8 cellular contexts compared by ENCODE assay signal in genomic region chr1:152479792-152480595, GRCh38. TPM values are rescaled to one million over a fixed set of nuclear protein-coding genes. Genes with fewer than 3 reads are reported as not detected.
DNase-seq lines count a peak whose midpoint lies in the region; ATAC-seq, FAIRE-seq and TF ChIP-seq lines count a peak whose summit lies in the region.

No MANE protein-coding gene starts in this region.

- ATAC-seq in RWPE2 (ENCODE audit: low read depth), result no peak
- ATAC-seq in stimulated activated naive CD8-positive, alpha-beta T cell treated with anti-CD3 and anti-CD28 coated beads, Interleukin-15, Interleukin-2, amounts not matched to agents 100 U/mL and 50 U/mL, for 24 hours, result peak; percentile 73

- no peak overlapping the region for H3K4me2 ChIP-seq in smooth muscle cell

- no peak for DNase-seq in AG04450 (ENCODE audit: low read depth, low spot score)
- peak; percentile 32 for DNase-seq in GM19239 (ENCODE audit: insufficient read length, low spot score)
- no peak for DNase-seq in RWPE2 (ENCODE audit: low spot score)
- peak; percentile 34 for DNase-seq in activated gamma-delta T cell treated with anti-CD3 and anti-CD28 coated beads, Interleukin-2, amount 50 U/mL, for 16 hours (ENCODE audit: low read depth)
- DNase-seq in left kidney (ENCODE audit: low read depth, low spot score), result peak; percentile 11
- DNase-seq in stimulated activated naive CD8-positive, alpha-beta T cell treated with anti-CD3 and anti-CD28 coated beads, Interleukin-15, Interleukin-2, amounts not matched to agents 100 U/mL and 50 U/mL, for 24 hours, result peak; percentile 78
- DNase-seq in inferior parietal cortex (ENCODE audit: extremely low spot score), result no peak
- DNase-seq in smooth muscle cell (lab: John Stamatoyannopoulos, UW; ENCODE audit: unreplicated experiment), result no peak

- no peak for FAIRE-seq in GM19239 (lab: Jason Lieb, UNC)

- peak; percentile 19 for TF ChIP-seq CTCF in AG04450 (IDR thresholded peaks at IDR 0.05; ENCODE audit: low read depth, low read length)
- peak; percentile 10 for TF ChIP-seq CTCF in RWPE2 (IDR thresholded peaks at IDR 0.05; ENCODE audit: poor library complexity, severe bottlenecking)
- TF ChIP-seq CTCF in smooth muscle cell (IDR thresholded peaks at IDR 0.05; ENCODE audit: borderline replicate concordance, insufficient read depth, poor library complexity, severe bottlenecking), result no peak

- CTCF ChIA-PET in AG04450 (lab: Charles Lee), result interaction anchor here (0.7 to 1.5 kb wide), 3 partner anchors 10 to 133 kb away, joined by 3 to 4 read pairs (median 4); no protein-coding TSS in a partner anchor

- H3K9ac ChIP-seq in smooth muscle cell (ENCODE audit: low read depth), result no peak overlapping the region

- POLR2A ChIA-PET in AG04450 (lab: Yijun Ruan, JAX), result no interaction called here

- no peaks in the 10 kb centered on the region for H4K20me1 ChIP-seq in smooth muscle cell (ENCODE audit: low read depth)

- no peaks in the 10 kb centered on the region for H3K27me3 ChIP-seq in AG04450 (ENCODE audit: control insufficient read depth, insufficient read depth, low read length)
- H3K27me3 ChIP-seq in RWPE2 (ENCODE audit: insufficient read depth, poor library complexity, severe bottlenecking), result no peaks in the 10 kb centered on the region
- H3K27me3 ChIP-seq in smooth muscle cell (ENCODE audit: low read depth), result no peaks in the 10 kb centered on the region

- no peaks in the 10 kb centered on the region for H3F3A ChIP-seq in smooth muscle cell (ENCODE audit: low read depth)

- no peak overlapping the region for H3K27ac ChIP-seq in AG04450 (ENCODE audit: low read depth, low read length)
- H3K27ac ChIP-seq in RWPE2 (ENCODE audit: poor library complexity, severe bottlenecking), result no peak overlapping the region
- no peak overlapping the region for H3K27ac ChIP-seq in smooth muscle cell (ENCODE audit: low read depth)

- no peaks in the 10 kb centered on the region for H3K4me1 ChIP-seq in RWPE2 (ENCODE audit: insufficient read depth, poor library complexity, severe bottlenecking)
- no peaks in the 10 kb centered on the region for H3K4me1 ChIP-seq in smooth muscle cell (ENCODE audit: low read depth)

- H3K36me3 ChIP-seq in RWPE2 (ENCODE audit: low read depth) (no peaks in the 10 kb centered on the region), smooth muscle cell (ENCODE audit: low read depth) (no peaks in the 10 kb centered on the region)

- H3K79me2 ChIP-seq in smooth muscle cell (ENCODE audit: low read depth), result no peaks in the 10 kb centered on the region

- H2AFZ ChIP-seq in smooth muscle cell (ENCODE audit: low read depth), result no peak overlapping the region

- no peak overlapping the region for H3K4me3 ChIP-seq in AG04450 (ENCODE audit: low read depth, low read length)
- H3K4me3 ChIP-seq in RWPE2 (ENCODE audit: severe bottlenecking), result no peak overlapping the region
- H3K4me3 ChIP-seq in smooth muscle cell, result no peak overlapping the region

- WGBS in smooth muscle cell (ENCODE audit: low lambda C conversion rate), result 33% methylated on average over 8 of the region's 10 CpGs

- H3K9me3 ChIP-seq in AG04450 (ENCODE audit: control insufficient read depth, insufficient read depth, low read length), result peaks cover 14% of the 10 kb centered on the region
- peaks cover 3% of the 10 kb centered on the region for H3K9me3 ChIP-seq in RWPE2 (ENCODE audit: severe bottlenecking)
- no peaks in the 10 kb centered on the region for H3K9me3 ChIP-seq in smooth muscle cell (replicated peaks; ENCODE audit: low read depth)

RNA-seq across cellular contexts. Expression of gene LCE5A, which starts 30.6 kb away (rescaled TPM):
- polyA plus RNA-seq in AG04450 (2011; rRNA removed) (not detected in 2 replicates), smooth muscle cell (not detected in 2 replicates)
- not detected in 2 replicates for polyA minus RNA-seq in AG04450 (2011; rRNA and poly(A)+ RNA removed)
- not detected in 2 replicates for total RNA-seq in smooth muscle cell

RNA-seq across cellular contexts. Expression of gene CRCT1, which starts 34.3 kb away (rescaled TPM):
- not detected in 2 replicates for polyA plus RNA-seq in AG04450 (2011; rRNA removed)
- not detected in 2 replicates for polyA minus RNA-seq in AG04450 (2011; rRNA and poly(A)+ RNA removed)
- total RNA-seq in smooth muscle cell, result not detected in 2 replicates
- not detected in 2 replicates for polyA plus RNA-seq in smooth muscle cell

Comparison
In these comparisons a context has a peak if more than half of its experiments do, and no peak if none do; other contexts are left out.
1. DNase-seq: peak in GM19239 (single experiment), activated gamma-delta T cell treated with anti-CD3 and anti-CD28 coated beads, Interleukin-2, amount 50 U/mL, for 16 hours (single experiment), left kidney (single experiment) and stimulated activated naive CD8-positive, alpha-beta T cell treated with anti-CD3 and anti-CD28 coated beads, Interleukin-15, Interleukin-2, amounts not matched to agents 100 U/mL and 50 U/mL, for 24 hours (single experiment); none in AG04450 (single experiment), RWPE2 (single experiment), inferior parietal cortex (single experiment) and smooth muscle cell (single experiment).